In the genomic region with DNA sequence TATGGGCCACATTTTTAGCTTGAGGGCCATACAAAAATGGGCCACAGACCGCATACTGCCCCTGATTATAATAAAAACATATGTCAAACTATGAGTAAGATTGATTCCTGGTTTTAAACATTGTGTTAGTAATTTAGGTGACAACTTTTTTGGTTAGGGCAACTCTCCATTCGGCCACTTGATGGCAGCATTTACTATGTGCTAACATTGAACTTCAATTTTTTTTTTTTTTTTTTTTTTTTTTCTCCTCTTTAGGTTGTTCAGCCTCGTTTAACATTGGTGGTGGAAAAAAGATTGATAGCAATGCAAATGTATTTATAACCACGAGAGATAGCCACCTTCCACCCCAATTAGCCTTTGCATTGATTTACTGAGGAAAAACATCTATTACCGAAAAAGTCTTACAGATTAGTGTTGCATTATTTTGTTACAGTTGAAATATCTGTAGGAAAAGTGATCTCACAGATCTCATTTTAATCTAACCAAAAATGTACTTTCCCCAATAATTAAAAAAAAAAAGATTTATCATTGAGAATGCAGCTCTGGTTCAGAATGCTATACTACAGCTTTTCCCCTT, we compare ENCODE assay signal across 8 cellular contexts.
DNase-seq lines count a peak whose midpoint lies in the region; ATAC-seq, FAIRE-seq and TF ChIP-seq lines count a peak whose summit lies in the region.

No MANE protein-coding gene starts in this region.

- H3K4me1 ChIP-seq in colonic mucosa, result no peaks in the 10 kb centered on the region
- H3K4me1 ChIP-seq in lower lobe of right lung, result peaks cover 3% of the 10 kb centered on the region

- H3K36me3 ChIP-seq in colonic mucosa (no peaks in the 10 kb centered on the region), lower lobe of right lung (no peaks in the 10 kb centered on the region)

- H3K4me3 Mint-ChIP-seq in T-helper 17 cell, result no peak overlapping the region
- no peak overlapping the region for H3K4me3 Mint-ChIP-seq in stimulated activated effector memory CD8-positive, alpha-beta T cell treated with anti-CD3 and anti-CD28 coated beads, Interleukin-12 subunit alpha, Interleukin-12 subunit beta, amount 100 ng/mL, for 72 hours

- H3K4me3 ChIP-seq in colonic mucosa (no peak overlapping the region), lower lobe of right lung (no peak overlapping the region)

- intact Hi-C loops in colonic mucosa (cut with DNase I), result no loop called here
- intact Hi-C loops in lower lobe of right lung (cut with DNase I), result no loop called here

- H3K27ac ChIP-seq in colonic mucosa, result no peak overlapping the region
- H3K27ac ChIP-seq in lower lobe of right lung, result no peak overlapping the region

- H3K9me3 ChIP-seq in T-helper 17 cell (ENCODE audit: control insufficient read depth, low read length, poor library complexity, severe bottlenecking) (no peaks in the 10 kb centered on the region), colonic mucosa (no peaks in the 10 kb centered on the region), lower lobe of right lung (no peaks in the 10 kb centered on the region)

- H3K9me3 Mint-ChIP-seq in stimulated activated effector memory CD8-positive, alpha-beta T cell treated with anti-CD3 and anti-CD28 coated beads, Interleukin-12 subunit alpha, Interleukin-12 subunit beta, amount 100 ng/mL, for 72 hours, result no peaks in the 10 kb centered on the region

- TF ChIP-seq CTCF in colonic mucosa (IDR thresholded peaks at IDR 0.05) (peak; percentile 79), lower lobe of right lung (IDR thresholded peaks at IDR 0.05) (peak; percentile 80)

- peaks cover 30% of the 10 kb centered on the region for H3K27me3 Mint-ChIP-seq in T-helper 17 cell

- H3K27ac Mint-ChIP-seq in T-helper 17 cell, result no peak overlapping the region
- no peak overlapping the region for H3K27ac Mint-ChIP-seq in stimulated activated effector memory CD8-positive, alpha-beta T cell treated with anti-CD3 and anti-CD28 coated beads, Interleukin-12 subunit alpha, Interleukin-12 subunit beta, amount 100 ng/mL, for 72 hours

- ATAC-seq in T-helper 17 cell (peak; percentile 56), lower lobe of right lung (peak in 1 of 2 donors; percentile 44)
- peak; percentile 36 for ATAC-seq in stimulated activated effector memory CD8-positive, alpha-beta T cell treated with anti-CD3 and anti-CD28 coated beads, Interleukin-12 subunit alpha, Interleukin-12 subunit beta, amount 100 ng/mL, for 72 hours

- peaks cover 2% of the 10 kb centered on the region for H3K36me3 Mint-ChIP-seq in T-helper 17 cell (ENCODE audit: low read depth)
- H3K36me3 Mint-ChIP-seq in stimulated activated effector memory CD8-positive, alpha-beta T cell treated with anti-CD3 and anti-CD28 coated beads, Interleukin-12 subunit alpha, Interleukin-12 subunit beta, amount 100 ng/mL, for 72 hours, result no peaks in the 10 kb centered on the region

- H3K9ac ChIP-seq in colonic mucosa (ENCODE audit: low read depth in 2 of 2, low read length in 2 of 2), result no peak overlapping the region

- peak; percentile 73 for FAIRE-seq in GM18507 (lab: Jason Lieb, UNC)

- DNase-seq in AML-193 (lab: John Stamatoyannopoulos, UW) (peak; percentile 30 to 43), GM18507 (ENCODE audit: extremely low spot score, insufficient read length, low read depth) (peak; percentile 1), NCI-H1092 treated with DMSO at 0.1 percent for 48 hours (lab: John Stamatoyannopoulos, UW) (peak; percentile 53), T-helper 17 cell (peak in 2 of 3 donors; percentile 8), colonic mucosa (peak; percentile 64), lower lobe of right lung (no peak), HuH-7 (ENCODE audit: low spot score) (no peak)
- DNase-seq in stimulated activated effector memory CD8-positive, alpha-beta T cell treated with anti-CD3 and anti-CD28 coated beads, Interleukin-12 subunit alpha, Interleukin-12 subunit beta, amount 100 ng/mL, for 72 hours (ENCODE audit: low spot score in 2 of 2), result peak in 1 of 2 donors; percentile 54

- no peaks in the 10 kb centered on the region for H3K27me3 ChIP-seq in colonic mucosa
- no peaks in the 10 kb centered on the region for H3K27me3 ChIP-seq in lower lobe of right lung (ENCODE audit: low read depth)

- H3K4me1 Mint-ChIP-seq in T-helper 17 cell, result peaks cover 3% of the 10 kb centered on the region
- no peaks in the 10 kb centered on the region for H3K4me1 Mint-ChIP-seq in stimulated activated effector memory CD8-positive, alpha-beta T cell treated with anti-CD3 and anti-CD28 coated beads, Interleukin-12 subunit alpha, Interleukin-12 subunit beta, amount 100 ng/mL, for 72 hours

Comparison
In these comparisons a context has a peak if more than half of its experiments do, and no peak if none do; other contexts are left out.
1. DNase-seq: peak in AML-193 (2 of 2), GM18507 (single experiment), NCI-H1092 treated with DMSO at 0.1 percent for 48 hours (single experiment), T-helper 17 cell (2 of 3) and colonic mucosa (single experiment); none in lower lobe of right lung (single experiment) and HuH-7 (single experiment).